In the genomic region with DNA sequence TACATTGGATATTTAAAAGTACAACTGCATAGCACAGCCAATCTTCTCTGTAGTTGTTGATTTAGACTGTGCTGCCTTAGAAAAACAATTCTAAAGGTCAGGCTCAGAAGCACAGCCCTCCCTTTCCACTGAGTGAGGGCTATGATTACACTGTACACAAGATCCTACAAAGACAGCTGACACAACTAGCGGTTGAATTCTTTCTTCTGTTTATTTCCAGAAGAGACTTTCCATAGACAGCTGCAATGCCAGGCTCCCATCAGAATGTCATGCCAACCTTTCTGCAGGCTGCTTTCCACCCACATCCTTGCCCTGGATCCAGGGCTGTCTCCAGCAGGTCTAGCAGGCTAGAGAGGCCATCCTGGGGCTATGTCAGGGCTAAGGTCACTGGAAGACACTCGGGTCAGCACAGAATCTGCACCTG, we compare ENCODE assay signal across 12 cellular contexts. TPM values are rescaled to one million over a fixed set of nuclear protein-coding genes. Genes with fewer than 3 reads are reported as not detected.
A peak's percentile ranks its signal among the peaks of the same experiment; 100 is the strongest.
DNase-seq lines count a peak whose midpoint lies in the region; ATAC-seq lines count a peak whose summit lies in the region.
"Had no signal": no experiment of that assay in that cellular context is flagged by ENCODE, and none has a peak within 500 bp of the region (broad histone marks: within the 10 kb centered on the region; RNA-seq: fewer than 3 reads in every experiment).

No MANE protein-coding gene starts in this region.

- H3K9me3 Mint-ChIP-seq in activated CD8-positive, alpha-beta memory T cell treated with anti-CD3 and anti-CD28 coated beads, Interleukin-2, amount 10 ng/mL, durations not matched to agents 7 days and 5 days (ENCODE audit: low read depth) = peaks cover 2% of the 10 kb centered on the region
- H3K9me3 Mint-ChIP-seq: activated T-cell treated with anti-CD3 and anti-CD28 coated beads, Interleukin-2, amount 50 U/mL, for 72 hours had no signal

- no peaks in the 10 kb centered on the region for H3K9me3 ChIP-seq in adipocyte (ENCODE audit: control insufficient read depth, low read length)

- CTCF ChIA-PET in activated CD8-positive, alpha-beta memory T cell treated with anti-CD3 and anti-CD28 coated beads, Interleukin-2, amount 10 ng/mL, durations not matched to agents 7 days and 5 days (lab: Charles Lee) = no interaction called here

- H3K27me3 ChIP-seq in adipocyte (replicated peaks; ENCODE audit: control insufficient read depth, insufficient read depth, low read length) = no peaks in the 10 kb centered on the region

- no peak overlapping the region for H3K9ac ChIP-seq in adipocyte (ENCODE audit: low read length)

- H3K4me1 ChIP-seq in adipocyte (ENCODE audit: control insufficient read depth, insufficient read depth, low read length) = peaks cover 8% of the 10 kb centered on the region

- intact Hi-C loops in left colon (cut with DNase I, micrococcal nuclease) = no loop called here

- no peaks in the 10 kb centered on the region for H3K27me3 Mint-ChIP-seq in activated CD8-positive, alpha-beta memory T cell treated with anti-CD3 and anti-CD28 coated beads, Interleukin-2, amount 10 ng/mL, durations not matched to agents 7 days and 5 days
- H3K27me3 Mint-ChIP-seq: B cell had no signal

- ATAC-seq in left colon = peak; percentile 95
- ATAC-seq in activated CD8-positive, alpha-beta memory T cell treated with anti-CD3 and anti-CD28 coated beads, Interleukin-2, amount 10 ng/mL, durations not matched to agents 7 days and 5 days = no peak
- ATAC-seq: activated T-cell treated with anti-CD3 and anti-CD28 coated beads, Interleukin-2, amount 50 U/mL, for 72 hours; naive thymus-derived CD4-positive, alpha-beta T cell had no signal

- H3K36me3 ChIP-seq in adipocyte (ENCODE audit: control insufficient read depth, insufficient read depth, low read length, severe bottlenecking) = no peaks in the 10 kb centered on the region

- no peak overlapping the region for H3K4me3 ChIP-seq in adipocyte (ENCODE audit: low read length)
- H3K4me3 ChIP-seq in skeletal muscle cell (ENCODE audit: low read depth, low read length) = no peak overlapping the region

- H3K4me3 Mint-ChIP-seq in activated CD8-positive, alpha-beta memory T cell treated with anti-CD3 and anti-CD28 coated beads, Interleukin-2, amount 10 ng/mL, durations not matched to agents 7 days and 5 days = no peak overlapping the region
- H3K4me3 Mint-ChIP-seq: activated T-cell treated with anti-CD3 and anti-CD28 coated beads, Interleukin-2, amount 50 U/mL, for 72 hours; B cell; naive thymus-derived CD4-positive, alpha-beta T cell had no signal

- H3K36me3 Mint-ChIP-seq in activated CD8-positive, alpha-beta memory T cell treated with anti-CD3 and anti-CD28 coated beads, Interleukin-2, amount 10 ng/mL, durations not matched to agents 7 days and 5 days = no peaks in the 10 kb centered on the region
- H3K36me3 Mint-ChIP-seq: naive thymus-derived CD4-positive, alpha-beta T cell had no signal

- peak; percentile 74 for DNase-seq in DMS53 (lab: John Stamatoyannopoulos, UW)
- peak; percentile 34 for DNase-seq in adipocyte (ENCODE audit: low read depth)
- peak in 1 of 2 donors; percentile 12 for DNase-seq in left colon
- DNase-seq in skeletal muscle cell (ENCODE audit: low read depth) = peak; percentile 39
- no peak for DNase-seq in cortex of kidney (lab: John Stamatoyannopoulos, UW)
- DNase-seq in activated CD8-positive, alpha-beta memory T cell treated with anti-CD3 and anti-CD28 coated beads, Interleukin-2, amount 50 U/mL, for 4 hours = no peak
- DNase-seq in NOMO-1 (lab: John Stamatoyannopoulos, UW; ENCODE audit: unreplicated experiment in 2 of 2) = no peak
- no peak for DNase-seq in activated CD8-positive, alpha-beta memory T cell treated with anti-CD3 and anti-CD28 coated beads, Interleukin-2, amount 10 ng/mL, durations not matched to agents 7 days and 5 days
- DNase-seq: activated CD4-positive, alpha-beta T cell treated with anti-CD3 and anti-CD28 coated beads for 1 hour; activated T-cell treated with anti-CD3 and anti-CD28 coated beads, Interleukin-2, amount 50 U/mL, for 72 hours; naive thymus-derived CD4-positive, alpha-beta T cell had no signal

- no peak overlapping the region for H3K27ac Mint-ChIP-seq in activated CD8-positive, alpha-beta memory T cell treated with anti-CD3 and anti-CD28 coated beads, Interleukin-2, amount 10 ng/mL, durations not matched to agents 7 days and 5 days
- H3K27ac Mint-ChIP-seq: activated T-cell treated with anti-CD3 and anti-CD28 coated beads, Interleukin-2, amount 50 U/mL, for 72 hours; B cell; naive thymus-derived CD4-positive, alpha-beta T cell had no signal

- H3K4me1 Mint-ChIP-seq in activated CD8-positive, alpha-beta memory T cell treated with anti-CD3 and anti-CD28 coated beads, Interleukin-2, amount 10 ng/mL, durations not matched to agents 7 days and 5 days = no peaks in the 10 kb centered on the region
- H3K4me1 Mint-ChIP-seq: B cell; naive thymus-derived CD4-positive, alpha-beta T cell had no signal

RNA-seq across cellular contexts. Expression of a gene that starts 39.3 kb away (rescaled TPM):
- 1 to 10 TPM; 1.8 to 6.4 TPM for total RNA-seq in left colon
- not detected for total RNA-seq in activated CD8-positive, alpha-beta memory T cell treated with anti-CD3 and anti-CD28 coated beads, Interleukin-2, amount 10 ng/mL, durations not matched to agents 7 days and 5 days
- total RNA-seq: activated T-cell treated with anti-CD3 and anti-CD28 coated beads, Interleukin-2, amount 50 U/mL, for 72 hours; B cell; naive thymus-derived CD4-positive, alpha-beta T cell had no signal

Comparison
In these comparisons a context has a peak if more than half of its experiments do, and no peak if none do; other contexts are left out.
1. DNase-seq: peak in DMS53 (single experiment), adipocyte (single experiment) and skeletal muscle cell (single experiment); none in cortex of kidney (single experiment), activated CD8-positive, alpha-beta memory T cell treated with anti-CD3 and anti-CD28 coated beads, Interleukin-2, amount 50 U/mL, for 4 hours (single experiment), NOMO-1 (0 of 2) and activated CD8-positive, alpha-beta memory T cell treated with anti-CD3 and anti-CD28 coated beads, Interleukin-2, amount 10 ng/mL, durations not matched to agents 7 days and 5 days (single experiment).